In the genomic region with DNA sequence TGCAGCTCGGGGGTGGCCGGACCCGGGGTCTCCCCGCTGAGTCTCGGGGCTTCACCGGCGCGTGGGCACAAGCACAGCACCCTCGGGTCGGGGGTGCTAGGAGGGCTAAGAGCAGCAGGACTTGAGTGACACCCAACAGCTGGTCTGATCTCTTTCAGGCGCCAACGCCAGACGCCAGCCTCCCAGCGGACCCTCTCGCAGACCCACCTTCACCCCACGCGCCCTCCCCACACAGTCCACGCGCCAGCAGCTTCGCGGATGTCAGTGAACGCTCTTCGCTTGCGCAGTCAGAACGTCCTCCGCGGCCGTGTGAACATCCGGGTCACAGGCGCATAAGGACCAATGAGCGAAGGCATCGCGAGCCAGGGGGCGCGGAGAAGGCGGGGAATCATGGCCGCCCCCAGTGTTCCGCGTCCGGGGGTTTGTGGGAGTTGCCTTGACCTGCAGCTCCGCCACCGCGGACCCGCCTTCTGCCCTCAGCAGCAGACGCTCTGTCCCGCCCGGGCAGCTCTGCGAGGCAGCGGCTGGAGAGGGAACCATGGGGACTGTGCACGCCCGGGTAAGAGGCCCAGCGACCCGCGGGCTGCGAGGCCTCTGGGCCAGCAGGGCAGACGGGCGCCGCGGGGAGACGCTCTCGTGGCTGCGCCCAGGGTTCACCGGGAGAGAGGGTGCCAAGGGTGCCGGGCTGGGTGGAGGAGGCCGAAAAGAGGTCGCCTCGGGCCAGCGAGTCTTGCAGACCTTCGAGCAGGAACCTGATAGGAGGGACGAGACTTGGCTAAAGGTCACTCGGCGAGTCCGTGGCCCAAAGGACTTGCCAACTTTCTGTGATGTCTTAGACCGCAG, we compare ENCODE assay signal across 8 cellular contexts. TPM values are rescaled to one million over a fixed set of nuclear protein-coding genes. Genes with fewer than 3 reads are reported as not detected.
DNase-seq lines count a peak whose midpoint lies in the region; ATAC-seq and TF ChIP-seq lines count a peak whose summit lies in the region.

A gene (plus strand): TSS at position 403 of the 843 bp plus-strand sequence. CDS start 136 bp downstream, at position 539.

- H2AK5ac ChIP-seq in trophoblast cell (ENCODE audit: low read length), result peak within 1 kb of the TSS; percentile 42

- H3K4me1 ChIP-seq in adipocyte (ENCODE audit: control insufficient read depth, insufficient read depth, low read length) (peaks cover 32% of the 10 kb centered on the region), cardiac muscle cell (ENCODE audit: low read depth) (peaks cover 10% of the 10 kb centered on the region), trophoblast cell (ENCODE audit: control insufficient read depth in 1 of 2, insufficient read depth in 2 of 2, low read length in 2 of 2) (peaks cover 5 to 7% of the 10 kb centered on the region in 2 experiments), transverse colon (peaks cover 11 to 29% (median 21%) of the 10 kb centered on the region in 4 donors)

- H3K4ac ChIP-seq in trophoblast cell (ENCODE audit: low read depth, low read length), result peak within 1 kb of the TSS; percentile 75

- H3K27ac ChIP-seq in cardiac muscle cell (peak within 1 kb of the TSS; percentile 87), trophoblast cell (ENCODE audit: low read depth, low read length) (peak within 1 kb of the TSS; percentile 81), transverse colon (peak within 1 kb of the TSS; percentile 85 to 95 (median 92))

- H4K8ac ChIP-seq in trophoblast cell (ENCODE audit: low read depth, low read length), result peak within 1 kb of the TSS; percentile 99

- H4K91ac ChIP-seq in trophoblast cell (ENCODE audit: low read depth, low read length), result peak within 1 kb of the TSS; percentile 74

- DNase-seq in NCI-H1105 (lab: John Stamatoyannopoulos, UW) (peak; percentile 83), T follicular helper cell (ENCODE audit: low read depth) (peak; percentile 83), adipocyte (ENCODE audit: low read depth) (peak; percentile 97), cardiac muscle cell (ENCODE audit: low read depth in 1 of 2, low spot score in 1 of 2) (peak; percentile 94 to 95), trophoblast cell (peak; percentile 77 to 89), transverse colon (peak; percentile 94)

- peak within 1 kb of the TSS; percentile 90 for H2AFZ ChIP-seq in trophoblast cell (ENCODE audit: insufficient read depth, low read length, poor library complexity)

- no peak for TF ChIP-seq CTCF in cardiac muscle cell (IDR thresholded peaks at IDR 0.05; ENCODE audit: low read depth, low read length)
- TF ChIP-seq CTCF in transverse colon (IDR thresholded peaks at IDR 0.05), result no peak

- H2BK5ac ChIP-seq in trophoblast cell (ENCODE audit: low read depth, low read length, poor library complexity), result peak within 1 kb of the TSS; percentile 59

- peak; percentile 93 for ATAC-seq in HG02623 (IDR thresholded peaks at IDR 0.05; ENCODE audit: unreplicated experiment)

- H3K9me3 ChIP-seq in adipocyte (ENCODE audit: control insufficient read depth, low read length) (no peaks in the 10 kb centered on the region), cardiac muscle cell (ENCODE audit: low read depth) (no peaks in the 10 kb centered on the region), trophoblast cell (ENCODE audit: insufficient read depth, low read depth, low read length) (no peaks in the 10 kb centered on the region), transverse colon (no peaks in the 10 kb centered on the region)

- H3K4me2 ChIP-seq in trophoblast cell (ENCODE audit: low read length), result peak within 1 kb of the TSS; percentile 75

- no CpG with 5 or more reads among the region's 74 CpGs for WGBS in trophoblast cell (ENCODE audit: extremely low coverage, insufficient coverage, insufficient read length)
- WGBS in transverse colon (ENCODE audit: low coverage in 1 of 2), 2 donors, result 0% methylated on average over 34 of the region's 74 CpGs; no CpG with 5 or more reads in 1 of the 2 donors

- TF ChIP-seq POLR2A in GM10847 (IDR thresholded peaks at IDR 0.05; ENCODE audit: extremely low read depth, insufficient read length), result peak; percentile 94
- TF ChIP-seq POLR2A in transverse colon (IDR thresholded peaks at IDR 0.05), result peak; percentile 71

- peaks cover 7% of the 10 kb centered on the region for H3K79me2 ChIP-seq in trophoblast cell (ENCODE audit: control insufficient read depth, insufficient read depth, low read length, poor library complexity)

- peak within 1 kb of the TSS; percentile 98 for H4K12ac ChIP-seq in trophoblast cell (ENCODE audit: low read depth, low read length)

- H3K79me1 ChIP-seq in trophoblast cell (ENCODE audit: low read length), result peaks cover 7% of the 10 kb centered on the region

- H3K9ac ChIP-seq in adipocyte (ENCODE audit: low read length) (peak within 1 kb of the TSS; percentile 94), trophoblast cell (ENCODE audit: low read length) (peak within 1 kb of the TSS; percentile 90)

- in situ Hi-C loops in transverse colon (cut with MboI; ENCODE audit: low pct_ligation_motif_present in 1 of 4, low pct_unique_long_range_greater_than_20kb in 1 of 4, low sequenced_read_pairs in 3 of 4), result no loop called here

- no peak within 1 kb of the TSS for H3K23ac ChIP-seq in trophoblast cell (ENCODE audit: low read length)

- no peak for TF ChIP-seq EP300 in transverse colon (IDR thresholded peaks at IDR 0.05; ENCODE audit: low read depth)

- H2BK12ac ChIP-seq in trophoblast cell (ENCODE audit: low read length), result no peak within 1 kb of the TSS

- peak within 1 kb of the TSS; percentile 93 for H3K4me3 ChIP-seq in adipocyte (ENCODE audit: low read length)
- peak within 1 kb of the TSS; percentile 55 for H3K4me3 ChIP-seq in cardiac muscle cell
- peak within 1 kb of the TSS; percentile 92 for H3K4me3 ChIP-seq in trophoblast cell (ENCODE audit: low read depth, low read length)
- peak within 1 kb of the TSS; percentile 71 to 84 (median 77) for H3K4me3 ChIP-seq in transverse colon

- peak within 1 kb of the TSS; percentile 88 for H3K14ac ChIP-seq in trophoblast cell (ENCODE audit: low read length)

- H3K36me3 ChIP-seq in adipocyte (ENCODE audit: control insufficient read depth, insufficient read depth, low read length, severe bottlenecking) (peaks cover 5% of the 10 kb centered on the region), cardiac muscle cell (no peaks in the 10 kb centered on the region), trophoblast cell (ENCODE audit: control insufficient read depth in 1 of 2, insufficient read depth in 2 of 2, low read length in 2 of 2) (no peaks in the 10 kb centered on the region), transverse colon (no peaks in the 10 kb centered on the region)

- intact Hi-C loops in transverse colon (cut with DNase I; ENCODE audit: low total_unique reads), result no loop called here

- H2BK120ac ChIP-seq in trophoblast cell (ENCODE audit: insufficient read depth, low read length, poor library complexity), result peak within 1 kb of the TSS; percentile 30

- no peaks in the 10 kb centered on the region for H3K27me3 ChIP-seq in adipocyte (replicated peaks; ENCODE audit: control insufficient read depth, insufficient read depth, low read length)
- no peaks in the 10 kb centered on the region for H3K27me3 ChIP-seq in cardiac muscle cell
- H3K27me3 ChIP-seq in trophoblast cell (ENCODE audit: insufficient read depth, low read length), result no peaks in the 10 kb centered on the region
- no peaks in the 10 kb centered on the region for H3K27me3 ChIP-seq in transverse colon

- H3K18ac ChIP-seq in trophoblast cell (ENCODE audit: low read length), result peak within 1 kb of the TSS; percentile 91

RNA-seq across cellular contexts. Expression of the gene that starts here (rescaled TPM):
- 56.8 and 65.4 TPM in 2 replicates for total RNA-seq in cardiac muscle cell
- polyA plus RNA-seq in cardiac muscle cell, result 92.0 and 116 TPM in 2 replicates
- 32.3 and 33.1 TPM in 2 replicates for polyA plus RNA-seq in trophoblast cell (2013)
- total RNA-seq in transverse colon, result 10 to 100 TPM in 3 of 4 donors, 1 to 10 TPM in 1; 9.0 to 82.6 (median 33.3) TPM

Comparison
In these comparisons a context has a peak if more than half of its experiments do, and no peak if none do; other contexts are left out.
1. Peak in every context shown above with its lines: DNase-seq, ATAC-seq, H3K4me3 ChIP-seq and H3K27ac ChIP-seq.